ENCODE assay signal across 1 cellular context in the genomic region with DNA sequence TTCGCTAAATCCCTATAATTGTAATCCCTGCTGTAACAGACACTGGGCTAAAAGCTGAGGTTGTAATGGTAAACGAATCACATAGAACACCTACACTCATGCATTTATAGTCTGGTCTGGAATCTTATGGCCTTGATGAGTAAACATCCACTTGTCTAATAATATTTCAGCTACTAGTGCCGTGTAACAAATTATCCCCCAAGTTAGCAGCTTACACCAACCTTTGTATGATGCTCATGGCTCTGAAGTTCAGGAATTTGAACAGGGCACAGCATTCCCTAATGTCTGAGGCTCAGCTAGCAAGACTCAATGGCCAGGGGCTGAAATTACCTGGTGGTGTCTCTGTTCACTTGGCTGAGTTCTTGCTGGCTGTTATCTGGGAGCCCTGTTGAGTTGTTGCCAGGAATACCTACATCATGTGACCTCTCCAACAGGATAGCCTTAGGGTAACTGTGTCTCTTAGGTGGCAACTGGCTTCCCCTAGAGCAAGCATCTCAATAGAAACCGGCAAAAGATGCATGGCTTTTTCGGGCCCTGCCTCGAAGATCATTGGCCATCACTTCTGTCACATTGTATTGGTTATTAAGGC.
A peak's percentile ranks its signal among the peaks of the same experiment; 100 is the strongest.
TF ChIP-seq lines count a peak whose summit lies in the region.

No MANE protein-coding gene starts in this region.

TF ChIP-seq in HepG2, 621 proteins besides CTCF, POLR2A, EP300 and RAD21:
- TF ChIP-seq ZNF354B (CRISPR knock-in tag; IDR thresholded peaks at IDR 0.05): 0 out of 2 replicates have a peak, but pooled peaks have one; percentile 34
- TF ChIP-seq, protein P1, sequence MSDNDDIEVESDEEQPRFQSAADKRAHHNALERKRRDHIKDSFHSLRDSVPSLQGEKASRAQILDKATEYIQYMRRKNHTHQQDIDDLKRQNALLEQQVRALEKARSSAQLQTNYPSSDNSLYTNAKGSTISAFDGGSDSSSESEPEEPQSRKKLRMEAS (IDR thresholded peaks at IDR 0.05): no peak
- peak; percentile 94 for TF ChIP-seq RBAK (CRISPR knock-in tag; IDR thresholded peaks at IDR 0.05)
